In genomic region chr2:74553892-74554820, GRCh38 we compare ENCODE assay signal across 1 cellular context.
TF ChIP-seq lines count a peak whose summit lies in the region.

TSS of gene DOK1 (plus strand) at chr2:74554720. CDS start at chr2:74554755, 35 bp downstream.
TSS of gene LOXL3 (minus strand) at chr2:74553942. CDS start at chr2:74552634, 1,308 bp downstream.

TF ChIP-seq in HepG2, 621 proteins besides CTCF, POLR2A, EP300 and RAD21 (continued from another document and continues in another):
- TF ChIP-seq ARID4A (CRISPR knock-in tag; IDR thresholded peaks at IDR 0.05; ENCODE audit: borderline replicate concordance) (peak; percentile 34; the same call in 1 of the 2 replicates), PRDM10 (CRISPR knock-in tag; IDR thresholded peaks at IDR 0.05; ENCODE audit: low read depth) (no peak), CBX1 (IDR thresholded peaks at IDR 0.05; ENCODE audit: low read depth) (no peak), BHLHE40 (IDR thresholded peaks at IDR 0.05; ENCODE audit: low read length) (no peak), PATZ1 (CRISPR knock-in tag; IDR thresholded peaks at IDR 0.05) (peak; percentile 66), PRMT3 (CRISPR knock-in tag; IDR thresholded peaks at IDR 0.05; ENCODE audit: borderline replicate concordance, low read depth) (no peak), ZNF850 (CRISPR knock-in tag; conservative IDR thresholded peaks at IDR 0.05) (no peak), CHD2 (IDR thresholded peaks at IDR 0.05; ENCODE audit: low read depth, low read length) (no peak), ZNF331 (CRISPR knock-in tag; IDR thresholded peaks at IDR 0.05) (no peak), ZNF770 (CRISPR knock-in tag; IDR thresholded peaks at IDR 0.05) (peak; percentile 83), CEBPB (IDR thresholded peaks at IDR 0.05; ENCODE audit: borderline replicate concordance, low read depth, low read length) (no peak), SMAD1 (CRISPR knock-in tag; IDR thresholded peaks at IDR 0.05; ENCODE audit: borderline replicate concordance, low read depth) (no peak), NFE2L1 (CRISPR knock-in tag; IDR thresholded peaks at IDR 0.05; ENCODE audit: borderline replicate concordance) (no peak), IRF2 (CRISPR knock-in tag; IDR thresholded peaks at IDR 0.05) (no peak), SOX13 (IDR thresholded peaks at IDR 0.05) (no peak), SOX13 (CRISPR knock-in tag; conservative IDR thresholded peaks at IDR 0.05 in 1 of 2, IDR thresholded peaks at IDR 0.05 in 1 of 2) (no peak), ZNF496 (CRISPR knock-in tag; IDR thresholded peaks at IDR 0.05; ENCODE audit: insufficient replicate concordance) (no peak), ZNF615 (CRISPR knock-in tag; IDR thresholded peaks at IDR 0.05; ENCODE audit: borderline replicate concordance) (peak; percentile 84; the same call in 1 of the 2 replicates), SRF (IDR thresholded peaks at IDR 0.05; ENCODE audit: low read depth, low read length) (no peak), JARID2 (CRISPR knock-in tag; IDR thresholded peaks at IDR 0.05; ENCODE audit: insufficient replicate concordance) (no peak), ZNF775 (CRISPR knock-in tag; IDR thresholded peaks at IDR 0.05; ENCODE audit: borderline replicate concordance) (no peak), NCOA2 (CRISPR knock-in tag; IDR thresholded peaks at IDR 0.05) (no peak), ONECUT2 (CRISPR knock-in tag; IDR thresholded peaks at IDR 0.05) (no peak), TGIF2 (CRISPR knock-in tag; IDR thresholded peaks at IDR 0.05) (no peak), MYNN (CRISPR knock-in tag; IDR thresholded peaks at IDR 0.05; ENCODE audit: low read depth) (no peak), RFXAP (CRISPR knock-in tag; IDR thresholded peaks at IDR 0.05; ENCODE audit: borderline replicate concordance) (no peak), ZNF354B (CRISPR knock-in tag; IDR thresholded peaks at IDR 0.05) (peak; percentile 85; the same call in 1 of the 2 replicates), ZFP36L1 (CRISPR knock-in tag; IDR thresholded peaks at IDR 0.05) (no peak), ZNF124 (CRISPR knock-in tag; IDR thresholded peaks at IDR 0.05) (no peak), ZBTB39 (CRISPR knock-in tag; IDR thresholded peaks at IDR 0.05) (no peak), ZNF362 (CRISPR knock-in tag; IDR thresholded peaks at IDR 0.05; ENCODE audit: borderline replicate concordance) (peak; percentile 16), ZNF484 (CRISPR knock-in tag; IDR thresholded peaks at IDR 0.05; ENCODE audit: borderline replicate concordance, low read depth) (no peak), AKAP8 (CRISPR knock-in tag; IDR thresholded peaks at IDR 0.05) (no peak), ZBTB37 (CRISPR knock-in tag; IDR thresholded peaks at IDR 0.05) (no peak), ZHX1 (CRISPR knock-in tag; IDR thresholded peaks at IDR 0.05; ENCODE audit: low read depth) (peak; percentile 70; the same call in 1 of the 2 replicates), KDM5B (CRISPR knock-in tag; IDR thresholded peaks at IDR 0.05; ENCODE audit: borderline replicate concordance) (peak; percentile 52; the same call in 1 of the 2 replicates), MAZ (IDR thresholded peaks at IDR 0.05; ENCODE audit: borderline replicate concordance, low read depth, low read length) (0 out of 2 replicates have a peak, but pooled peaks have one; percentile 18), MAZ (CRISPR knock-in tag; IDR thresholded peaks at IDR 0.05; ENCODE audit: low read depth) (no peak), ATF2 (CRISPR knock-in tag; IDR thresholded peaks at IDR 0.05) (peak; percentile 86)
